Comparison of ENCODE assay signal across 33 cellular contexts in genomic region chr18:37520508-37520907, GRCh38. TPM values are rescaled to one million over a fixed set of nuclear protein-coding genes. Genes with fewer than 3 reads are reported as not detected.
"Had no signal": no experiment of that assay in that cellular context is flagged by ENCODE, and none has a peak within 500 bp of the region (broad histone marks: within the 10 kb centered on the region; RNA-seq: fewer than 3 reads in every experiment).

No MANE protein-coding gene starts in this region.

- H3K4me1 ChIP-seq: ascending aorta had no signal

- H3K36me3 ChIP-seq: ascending aorta, cardiac muscle cell had no signal

- H3K27me3 ChIP-seq: ascending aorta had no signal

- DNase-seq: activated CD4-positive, alpha-beta memory T cell treated with anti-CD3 and anti-CD28 coated beads, Interleukin-2, amount 10 ng/mL, durations not matched to agents 7 days and 5 days; activated CD4-positive, alpha-beta T cell treated with anti-CD3 and anti-CD28 coated beads for 1 hour; activated CD4-positive, alpha-beta T cell treated with anti-CD3 and anti-CD28 coated beads for 36 hours; activated CD4-positive, alpha-beta T cell treated with anti-CD3 and anti-CD28 coated beads for 48 hours; activated CD4-positive, alpha-beta T cell treated with anti-CD3 and anti-CD28 coated beads, Interleukin-2, amount 10 ng/mL, durations not matched to agents 7 days and 5 days; activated CD4-positive, alpha-beta T cell treated with anti-CD3 and anti-CD28 coated beads, Interleukin-2, amount 50 U/mL, for 48 hours; activated CD4-positive, CD25-positive, alpha-beta regulatory T cell; activated CD8-positive, alpha-beta memory T cell treated with anti-CD3 and anti-CD28 coated beads for 24 hours; activated CD8-positive, alpha-beta memory T cell treated with anti-CD3 and anti-CD28 coated beads, Interleukin-2, amount 10 ng/mL, durations not matched to agents 7 days and 5 days; activated CD8-positive, alpha-beta memory T cell treated with anti-CD3 and anti-CD28 coated beads, Interleukin-2, amount 50 U/mL, for 48 hours; activated CD8-positive, alpha-beta T cell treated with anti-CD3 and anti-CD28 coated beads, Interleukin-2, amount 10 ng/mL, durations not matched to agents 7 days and 5 days; activated effector memory CD4-positive, alpha-beta T cell treated with Interleukin-2 at 50 U/mL for 16 hours; activated gamma-delta T cell; activated naive CD4-positive, alpha-beta T cell treated with anti-CD3 and anti-CD28 coated beads, Interleukin-2, amount 10 ng/mL, durations not matched to agents 7 days and 5 days; activated naive CD4-positive, alpha-beta T cell treated with Interleukin-2 at 50 U/mL for 16 hours; activated naive CD8-positive, alpha-beta T cell treated with anti-CD3 and anti-CD28 coated beads, Interleukin-2, amount 10 ng/mL, durations not matched to agents 7 days and 5 days; activated naive CD8-positive, alpha-beta T cell treated with anti-CD3 and anti-CD28 coated beads, Interleukin-2, amount 50 U/mL, for 24 hours; activated T-cell treated with anti-CD3 and anti-CD28 coated beads, Interleukin-2, amount 50 U/mL, for 24 hours; activated T-cell treated with anti-CD3 and anti-CD28 coated beads, Interleukin-2, amount 50 U/mL, for 48 hours; amygdala; anterior cingulate cortex; caudate nucleus; cerebellar nuclear complex; T-helper 2 cell; T-helper 9 cell had no signal

- H3K4me3 ChIP-seq: ascending aorta, cardiac muscle cell had no signal

- H3K27ac ChIP-seq: ascending aorta, cardiac muscle cell, VCaP had no signal

- H3K9me3 ChIP-seq: ascending aorta had no signal

- ATAC-seq: activated CD4-positive, alpha-beta T cell treated with anti-CD3 and anti-CD28 coated beads for 36 hours; activated CD4-positive, CD25-positive, alpha-beta regulatory T cell treated with anti-CD3 and anti-CD28 coated beads, Interleukin-2, amount 50 U/mL, for 24 hours; activated CD8-positive, alpha-beta memory T cell treated with anti-CD3 and anti-CD28 coated beads, Interleukin-2, amount 10 ng/mL, durations not matched to agents 7 days and 5 days; activated CD8-positive, alpha-beta T cell treated with anti-CD3 and anti-CD28 coated beads, Interleukin-2, amount 10 ng/mL, durations not matched to agents 7 days and 5 days; activated naive CD8-positive, alpha-beta T cell treated with anti-CD3 and anti-CD28 coated beads, Interleukin-2, amount 50 U/mL, for 24 hours; WTC11 had no signal

- FAIRE-seq: bronchial epithelial cell, TTC549 had no signal

RNA-seq across cellular contexts. Expression of gene CELF4, which starts 45.1 kb away (rescaled TPM):
- total RNA-seq: activated CD4-positive, alpha-beta memory T cell treated with anti-CD3 and anti-CD28 coated beads, Interleukin-2, amount 10 ng/mL, durations not matched to agents 7 days and 5 days; activated CD4-positive, alpha-beta T cell treated with anti-CD3 and anti-CD28 coated beads for 36 hours; activated CD4-positive, alpha-beta T cell treated with anti-CD3 and anti-CD28 coated beads, Interleukin-2, amount 10 ng/mL, durations not matched to agents 7 days and 5 days; activated CD8-positive, alpha-beta memory T cell treated with anti-CD3 and anti-CD28 coated beads, Interleukin-2, amount 10 ng/mL, durations not matched to agents 7 days and 5 days; activated CD8-positive, alpha-beta T cell treated with anti-CD3 and anti-CD28 coated beads, Interleukin-2, amount 10 ng/mL, durations not matched to agents 7 days and 5 days; activated naive CD8-positive, alpha-beta T cell treated with anti-CD3 and anti-CD28 coated beads, Interleukin-2, amount 10 ng/mL, durations not matched to agents 7 days and 5 days; activated T-helper 2 cell treated with anti-CD3 and anti-CD28 coated beads, Interferon-gamma antibody, Interleukin-2, Interleukin-4, amounts not matched to agents 10 μg/mL and 5 μg/mL and 100 μg/mL, durations not matched to agents 14 hours and 24 hours and 36 hours; ascending aorta; bronchial epithelial cell had no signal
